11 cellular contexts compared by ENCODE assay signal in genomic region chr16:89341697-89342694, GRCh38.
DNase-seq lines count a peak whose midpoint lies in the region; ATAC-seq, FAIRE-seq and TF ChIP-seq lines count a peak whose summit lies in the region.
"Had no signal": no experiment of that assay in that cellular context is flagged by ENCODE, and none has a peak within 500 bp of the region (broad histone marks: within the 10 kb centered on the region; RNA-seq: fewer than 3 reads in every experiment).

No MANE protein-coding gene starts in this region.

- H3K4me3 ChIP-seq in kidney (ENCODE audit: low read length in 2 of 2) (no peak overlapping the region), aorta (ENCODE audit: low read length in 2 of 2) (no peak overlapping the region)

- no peaks in the 10 kb centered on the region for H3K36me3 ChIP-seq in kidney (ENCODE audit: control insufficient read depth in 1 of 2, insufficient read depth in 2 of 2, low read length in 2 of 2)
- no peaks in the 10 kb centered on the region for H3K36me3 ChIP-seq in aorta (ENCODE audit: control insufficient read depth in 1 of 2, insufficient read depth in 2 of 2, low read length in 1 of 2)

- no peak for DNase-seq in activated naive CD4-positive, alpha-beta T cell treated with anti-CD3 and anti-CD28 coated beads, Interleukin-2, amount 10 ng/mL, durations not matched to agents 7 days and 5 days
- DNase-seq in activated naive CD4-positive, alpha-beta T cell treated with anti-CD3 and anti-CD28 coated beads, Interleukin-2, amount 50 U/mL, for 16 hours: no peak
- DNase-seq in activated naive CD8-positive, alpha-beta T cell treated with anti-CD3 and anti-CD28 coated beads, Interleukin-2, amount 10 ng/mL, durations not matched to agents 7 days and 5 days: no peak
- DNase-seq in kidney (peak; percentile 73), aorta (peak; percentile 41 to 59), NCI-H1930 (lab: John Stamatoyannopoulos, UW) (no peak)
- DNase-seq: naive B cell had no signal

- H3K27me3 ChIP-seq in aorta (ENCODE audit: control insufficient read depth in 1 of 2, insufficient read depth in 2 of 2, low read length in 1 of 2): no peaks in the 10 kb centered on the region

- no peak for TF ChIP-seq CTCF in kidney (IDR thresholded peaks at IDR 0.05; ENCODE audit: borderline replicate concordance, extremely low read depth, insufficient read depth)

- H3K36me3 Mint-ChIP-seq in activated naive CD4-positive, alpha-beta T cell treated with anti-CD3 and anti-CD28 coated beads, Interleukin-2, amount 10 ng/mL, durations not matched to agents 7 days and 5 days: peaks cover 19% of the 10 kb centered on the region
- peaks cover 19% of the 10 kb centered on the region for H3K36me3 Mint-ChIP-seq in activated naive CD8-positive, alpha-beta T cell treated with anti-CD3 and anti-CD28 coated beads, Interleukin-2, amount 10 ng/mL, durations not matched to agents 7 days and 5 days

- H3K4me1 ChIP-seq in kidney (ENCODE audit: control insufficient read depth in 1 of 2, insufficient read depth in 1 of 2, low read depth in 1 of 2, low read length in 2 of 2) (peaks cover 27 to 31% of the 10 kb centered on the region in 2 donors), aorta (ENCODE audit: control insufficient read depth in 1 of 2, insufficient read depth in 2 of 2, low read length in 2 of 2) (peaks cover 0 to 2% of the 10 kb centered on the region in 2 donors)

- intact Hi-C loops in kidney (cut with DNase I) (no loop called here), aorta (cut with DNase I) (no loop called here)

- no peak overlapping the region for H3K27ac ChIP-seq in kidney (ENCODE audit: low read depth in 2 of 2, low read length in 2 of 2)
- no peak overlapping the region for H3K27ac ChIP-seq in aorta (ENCODE audit: low read depth in 1 of 2, low read length in 2 of 2)

- POLR2A ChIA-PET in activated naive CD8-positive, alpha-beta T cell treated with anti-CD3 and anti-CD28 coated beads, Interleukin-2, amount 10 ng/mL, durations not matched to agents 7 days and 5 days (lab: Charles Lee): interaction anchor here (1.2 kb wide), 1 partner anchor 15 kb away, joined by 3 read pairs; no protein-coding TSS in a partner anchor

- peak; percentile 37 for ATAC-seq in activated naive CD8-positive, alpha-beta T cell treated with anti-CD3 and anti-CD28 coated beads, Interleukin-2, amount 10 ng/mL, durations not matched to agents 7 days and 5 days (ENCODE audit: low read depth)
- no peak for ATAC-seq in aorta (ENCODE audit: low FRiP score)
- ATAC-seq in GM18858 (IDR thresholded peaks at IDR 0.05; ENCODE audit: unreplicated experiment): no peak
- no peak for ATAC-seq in GM21619 (IDR thresholded peaks at IDR 0.05; ENCODE audit: unreplicated experiment)

- no peak overlapping the region for H3K9ac ChIP-seq in kidney (ENCODE audit: low read length in 2 of 2)

- H3K9me3 Mint-ChIP-seq in activated naive CD4-positive, alpha-beta T cell treated with anti-CD3 and anti-CD28 coated beads, Interleukin-2, amount 10 ng/mL, durations not matched to agents 7 days and 5 days: no peaks in the 10 kb centered on the region
- H3K9me3 Mint-ChIP-seq in activated naive CD8-positive, alpha-beta T cell treated with anti-CD3 and anti-CD28 coated beads, Interleukin-2, amount 10 ng/mL, durations not matched to agents 7 days and 5 days: no peaks in the 10 kb centered on the region
- H3K9me3 Mint-ChIP-seq: naive B cell had no signal

- H3K9me3 ChIP-seq in kidney (ENCODE audit: control insufficient read depth in 1 of 2, low read length in 2 of 2) (no peaks in the 10 kb centered on the region), aorta (ENCODE audit: control insufficient read depth, low read length) (no peaks in the 10 kb centered on the region)

- FAIRE-seq in kidney (lab: Jason Lieb, UNC): no peak
- FAIRE-seq: G401.6, urothelium cell line had no signal

- WGBS in aorta, 2 donors: 86 to 88% methylated on average over 27 to 35 of the region's 35 CpGs

- H3K27me3 Mint-ChIP-seq in activated naive CD4-positive, alpha-beta T cell treated with anti-CD3 and anti-CD28 coated beads, Interleukin-2, amount 10 ng/mL, durations not matched to agents 7 days and 5 days: no peaks in the 10 kb centered on the region
- no peaks in the 10 kb centered on the region for H3K27me3 Mint-ChIP-seq in activated naive CD8-positive, alpha-beta T cell treated with anti-CD3 and anti-CD28 coated beads, Interleukin-2, amount 10 ng/mL, durations not matched to agents 7 days and 5 days
- H3K27me3 Mint-ChIP-seq: naive B cell had no signal

- peaks cover 47% of the 10 kb centered on the region for H3K4me1 Mint-ChIP-seq in activated naive CD4-positive, alpha-beta T cell treated with anti-CD3 and anti-CD28 coated beads, Interleukin-2, amount 10 ng/mL, durations not matched to agents 7 days and 5 days
- H3K4me1 Mint-ChIP-seq in activated naive CD8-positive, alpha-beta T cell treated with anti-CD3 and anti-CD28 coated beads, Interleukin-2, amount 10 ng/mL, durations not matched to agents 7 days and 5 days: peaks cover 36% of the 10 kb centered on the region

- peak overlapping the region; percentile 61 for H3K27ac Mint-ChIP-seq in activated naive CD4-positive, alpha-beta T cell treated with anti-CD3 and anti-CD28 coated beads, Interleukin-2, amount 10 ng/mL, durations not matched to agents 7 days and 5 days
- H3K27ac Mint-ChIP-seq in activated naive CD8-positive, alpha-beta T cell treated with anti-CD3 and anti-CD28 coated beads, Interleukin-2, amount 10 ng/mL, durations not matched to agents 7 days and 5 days: peak overlapping the region; percentile 56

- CTCF ChIA-PET in activated naive CD4-positive, alpha-beta T cell treated with anti-CD3 and anti-CD28 coated beads, Interleukin-2, amount 10 ng/mL, durations not matched to agents 7 days and 5 days (lab: Charles Lee): no interaction called here

- no peak overlapping the region for H3K4me3 Mint-ChIP-seq in activated naive CD4-positive, alpha-beta T cell treated with anti-CD3 and anti-CD28 coated beads, Interleukin-2, amount 10 ng/mL, durations not matched to agents 7 days and 5 days
- H3K4me3 Mint-ChIP-seq in activated naive CD8-positive, alpha-beta T cell treated with anti-CD3 and anti-CD28 coated beads, Interleukin-2, amount 10 ng/mL, durations not matched to agents 7 days and 5 days: no peak overlapping the region

Comparison
In these comparisons a context has a peak if more than half of its experiments do, and no peak if none do; other contexts are left out.
1. DNase-seq: peak in kidney (single experiment) and aorta (2 of 2); none in activated naive CD4-positive, alpha-beta T cell treated with anti-CD3 and anti-CD28 coated beads, Interleukin-2, amount 10 ng/mL, durations not matched to agents 7 days and 5 days (single experiment), activated naive CD4-positive, alpha-beta T cell treated with anti-CD3 and anti-CD28 coated beads, Interleukin-2, amount 50 U/mL, for 16 hours (single experiment), activated naive CD8-positive, alpha-beta T cell treated with anti-CD3 and anti-CD28 coated beads, Interleukin-2, amount 10 ng/mL, durations not matched to agents 7 days and 5 days (single experiment) and NCI-H1930 (0 of 2).